ENCODE assay signal across 24 cellular contexts in the genomic region with DNA sequence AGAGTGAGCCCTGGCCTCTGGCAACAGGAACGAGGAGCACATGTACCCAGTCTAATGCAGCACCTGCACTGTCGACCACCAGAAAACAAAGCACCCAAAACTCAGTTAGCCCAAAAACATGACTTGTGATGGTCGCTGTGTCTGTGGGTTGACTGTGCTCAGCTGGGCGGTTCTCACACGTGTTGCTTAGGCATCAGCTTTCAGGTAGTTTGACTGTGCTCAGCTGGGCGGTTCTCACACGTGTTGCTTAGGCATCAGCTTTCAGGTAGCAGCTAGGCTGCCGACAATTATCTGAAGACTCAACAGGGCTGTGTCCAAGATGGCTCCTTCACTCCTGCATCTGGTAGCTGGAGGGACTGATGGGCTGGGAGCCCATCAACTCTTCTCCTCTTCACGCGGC. TPM values are rescaled to one million over a fixed set of nuclear protein-coding genes. Genes with fewer than 3 reads are reported as not detected.
DNase-seq lines count a peak whose midpoint lies in the region; ATAC-seq, FAIRE-seq and TF ChIP-seq lines count a peak whose summit lies in the region.
"Had no signal": no experiment of that assay in that cellular context is flagged by ENCODE, and none has a peak within 500 bp of the region (broad histone marks: within the 10 kb centered on the region; RNA-seq: fewer than 3 reads in every experiment).

No MANE protein-coding gene starts in this region.

- no peak overlapping the region for H3K27ac ChIP-seq in HepG2 (ENCODE audit: extremely low read length, insufficient read depth, low read length)
- H3K27ac ChIP-seq in right lobe of liver: no peak overlapping the region
- H3K27ac ChIP-seq in neuronal stem cell (replicated peaks; ENCODE audit: low read length): no peak overlapping the region
- H3K27ac ChIP-seq: 22Rv1, A549, C4-2B had no signal

- POLR2A ChIA-PET in HepG2 (lab: Yijun Ruan, JAX): no interaction called here

- H3K9ac ChIP-seq in HepG2 (ENCODE audit: insufficient read depth, low read depth, low read length) (no peak overlapping the region), neuronal stem cell (ENCODE audit: low read depth, low read length, poor library complexity) (no peak overlapping the region)

- ATAC-seq in HepG2 (no peak), right lobe of liver (no peak)
- ATAC-seq: A549, HCT116 had no signal

- H3K9me3 ChIP-seq in HepG2 (ENCODE audit: low read length) (peaks cover 18% of the 10 kb centered on the region), right lobe of liver (no peaks in the 10 kb centered on the region), neuronal stem cell (replicated peaks in 1 of 2; ENCODE audit: control insufficient read depth in 2 of 2, insufficient read depth in 1 of 2, low read depth in 1 of 2, low read length in 2 of 2) (peaks cover 12 to 20% of the 10 kb centered on the region in 2 donors)

- H3K36me3 ChIP-seq in HepG2 (replicated peaks in 1 of 2; ENCODE audit: control insufficient read depth in 1 of 2, insufficient read depth in 2 of 2, low read length in 2 of 2) (no peaks in the 10 kb centered on the region), right lobe of liver (no peaks in the 10 kb centered on the region), bronchial epithelial cell (ENCODE audit: control insufficient read depth, insufficient read depth, low read length) (no peaks in the 10 kb centered on the region), neuronal stem cell (replicated peaks in 1 of 2; ENCODE audit: control insufficient read depth in 2 of 2, insufficient read depth in 2 of 2, low read length in 2 of 2) (no peaks in the 10 kb centered on the region)

- no peaks in the 10 kb centered on the region for H3K79me2 ChIP-seq in HepG2 (ENCODE audit: insufficient read depth, low read length)

- H2BK5ac ChIP-seq in neuronal stem cell (ENCODE audit: low read length): no peak overlapping the region

- TF ChIP-seq CTCF in HepG2 (CRISPR knock-in tag; IDR thresholded peaks at IDR 0.05) (no peak), right lobe of liver (IDR thresholded peaks at IDR 0.05) (no peak), bronchial epithelial cell (IDR thresholded peaks at IDR 0.05; ENCODE audit: insufficient read depth, low read length, severe bottlenecking) (no peak)

- H3K4me1 ChIP-seq in HepG2 (ENCODE audit: insufficient read depth, low read length): peaks cover 25% of the 10 kb centered on the region
- H3K4me1 ChIP-seq in right lobe of liver: peaks cover 0 to 22% (median 8%) of the 10 kb centered on the region in 4 donors
- H3K4me1 ChIP-seq in neuronal stem cell (ENCODE audit: control insufficient read depth in 2 of 2, insufficient read depth in 1 of 2, low read depth in 1 of 2, low read length in 2 of 2): peaks cover 5 to 17% of the 10 kb centered on the region in 2 donors
- H3K4me1 ChIP-seq: A549 had no signal

- H2BK15ac ChIP-seq in neuronal stem cell (ENCODE audit: low read length): no peak overlapping the region

- H4K8ac ChIP-seq in neuronal stem cell (ENCODE audit: low read depth, low read length): no peak overlapping the region

- H3K14ac ChIP-seq in neuronal stem cell (ENCODE audit: low read length): no peak overlapping the region

- H3K18ac ChIP-seq in neuronal stem cell (ENCODE audit: low read length): no peak overlapping the region

- no peak overlapping the region for H4K91ac ChIP-seq in neuronal stem cell (ENCODE audit: low read depth, low read length, poor library complexity)

- H2AFZ ChIP-seq in HepG2 (ENCODE audit: low read length) (no peak overlapping the region), neuronal stem cell (ENCODE audit: low read length) (no peak overlapping the region)

- no peak for FAIRE-seq in HepG2 (lab: Jason Lieb, UNC)
- peak; percentile 83 for FAIRE-seq in bronchial epithelial cell (lab: Jason Lieb, UNC)
- FAIRE-seq: A549, D721Med, GM12892, H54, HTR-8/SVneo had no signal

- H2BK120ac ChIP-seq in neuronal stem cell (ENCODE audit: low read depth, low read length): no peak overlapping the region

- H3K23ac ChIP-seq in neuronal stem cell (ENCODE audit: low read depth, low read length, poor library complexity): no peak overlapping the region

- TF ChIP-seq EP300 in HepG2 (IDR thresholded peaks at IDR 0.05; ENCODE audit: low read depth in 2 of 2, low read length in 2 of 2): no peak
- no peak for TF ChIP-seq EP300 in HepG2 (CRISPR knock-in tag; IDR thresholded peaks at IDR 0.05; ENCODE audit: borderline replicate concordance)

- H3K79me1 ChIP-seq in neuronal stem cell (ENCODE audit: low read depth, low read length): no peaks in the 10 kb centered on the region

- peaks cover 0 to 17% of the 10 kb centered on the region in 2 experiments for H3K27me3 ChIP-seq in HepG2 (ENCODE audit: control insufficient read depth in 1 of 2, insufficient read depth in 2 of 2, low read length in 2 of 2)
- H3K27me3 ChIP-seq in right lobe of liver: peaks cover 0 to 5% of the 10 kb centered on the region in 2 donors
- peaks cover 12% of the 10 kb centered on the region for H3K27me3 ChIP-seq in bronchial epithelial cell (ENCODE audit: control insufficient read depth, insufficient read depth, low read length)
- H3K27me3 ChIP-seq in neuronal stem cell (ENCODE audit: control insufficient read depth in 3 of 3, insufficient read depth in 3 of 3, low read depth in 1 of 3, low read length in 3 of 3): peaks cover 8 to 56% (median 27%) of the 10 kb centered on the region in 3 experiments

- intact Hi-C loops in HepG2 (cut with micrococcal nuclease; ENCODE audit: unreplicated experiment): no loop called here
- intact Hi-C loops in right lobe of liver (cut with DNase I): no loop called here

- no peak overlapping the region for H3K4me2 ChIP-seq in HepG2 (ENCODE audit: low read depth, low read length)
- H3K4me2 ChIP-seq in neuronal stem cell (ENCODE audit: insufficient read depth, low read length, poor library complexity, severe bottlenecking): no peak overlapping the region
- H3K4me2 ChIP-seq: A549 had no signal

- H2BK12ac ChIP-seq in neuronal stem cell (ENCODE audit: low read length): no peak overlapping the region

- no peaks in the 10 kb centered on the region for H4K20me1 ChIP-seq in HepG2 (ENCODE audit: insufficient read depth, low read length)

- no TSS peak for BruUV-seq in HepG2 (replicated peaks; lab: Mats Ljungman, UMichigan)

- H3K4ac ChIP-seq in neuronal stem cell (ENCODE audit: low read length): no peak overlapping the region

- no peak for TF ChIP-seq RAD21 in HepG2 (CRISPR knock-in tag; IDR thresholded peaks at IDR 0.05)

- H3K4me3 ChIP-seq in HepG2 (replicated peaks in 1 of 3; ENCODE audit: insufficient read depth in 1 of 3, low read depth in 2 of 3, low read length in 3 of 3) (no peak overlapping the region), right lobe of liver (no peak overlapping the region), bronchial epithelial cell (ENCODE audit: low read depth, low read length) (no peak overlapping the region), neuronal stem cell (ENCODE audit: low read length in 2 of 2) (no peak overlapping the region)
- H3K4me3 ChIP-seq: A549 had no signal

- no peak for TF ChIP-seq POLR2A in HepG2 (IDR thresholded peaks at IDR 0.05; ENCODE audit: insufficient read depth in 1 of 2, low read depth in 2 of 2, low read length in 2 of 2)
- no peak for TF ChIP-seq POLR2A in right lobe of liver (IDR thresholded peaks at IDR 0.05)

- H2AK5ac ChIP-seq in neuronal stem cell (ENCODE audit: low read depth, low read length): peak overlapping the region; percentile 81

- CTCF ChIA-PET in HepG2 (lab: Yijun Ruan, JAX; ENCODE audit: low intra/inter-chr PET ratio, low total read pairs): no interaction called here

- DNase-seq in HepG2 (ENCODE audit: low spot score) (no peak), right lobe of liver (no peak), bronchial epithelial cell (ENCODE audit: low read depth) (no peak), neuronal stem cell (ENCODE audit: low spot score) (no peak), HCEC 1CT (no peak), DMS114 treated with DMSO at 0.1 percent for 48 hours (lab: John Stamatoyannopoulos, UW; ENCODE audit: unreplicated experiment) (no peak)
- no peak for DNase-seq in activated CD8-positive, alpha-beta memory T cell treated with anti-CD3 and anti-CD28 coated beads, Interleukin-2, amount 50 U/mL, for 48 hours
- DNase-seq: AML-193; Caco-2; CD4-positive, alpha-beta T cell; DMS153; DMS79; GDM1 had no signal

- in situ Hi-C loops in HepG2 (cut with HindIII; ENCODE audit: extremely low pct_ligation_motif_present, low pct_unique_long_range_greater_than_20kb): no loop called here

- 73% methylated on average over 5 of the region's 10 CpGs for WGBS in HepG2 (ENCODE audit: low lambda C conversion rate)
- 100% methylated on average over 1 of the region's 10 CpGs for WGBS in right lobe of liver (ENCODE audit: insufficient coverage, low coverage, low lambda C conversion rate, missing lambda C conversion rate)
- no CpG with 5 or more reads among the region's 10 CpGs for WGBS in neuronal stem cell (ENCODE audit: extremely low coverage in 2 of 2, insufficient read length in 2 of 2, insufficient replicate concordance in 1 of 2), 2 donors

RNA-seq across cellular contexts. Expression of gene LRCOL1, which starts 1.2 kb away (rescaled TPM):
- total RNA-seq in HepG2 (2016; rRNA removed; fragmentation: Illumina TruSeq; extraction: Trizol) (not detected in 2 replicates), right lobe of liver (10 to 100 TPM in 1 of 6 experiments, 1 to 10 TPM in 4, under 1 TPM in 1; 0.61 to 13.1 (median 6.8) TPM), bronchial epithelial cell (not detected in 2 replicates)
- not detected in 2 replicates for total RNA-seq in HepG2 (2016; cell fraction: cytosol; rRNA removed; fragmentation: Illumina TruSeq; extraction: Trizol; ENCODE audit: low read depth)
- not detected in 2 replicates for total RNA-seq in HepG2 (2016; cell fraction: insoluble cytoplasmic fraction; rRNA removed; fragmentation: Illumina TruSeq; extraction: Trizol)
- total RNA-seq in HepG2 (2016; cell fraction: membrane; rRNA removed; fragmentation: Illumina TruSeq; extraction: Trizol): not detected in 2 replicates
- not detected in 2 replicates for total RNA-seq in HepG2 (2016; cell fraction: nucleus; rRNA removed; fragmentation: Illumina TruSeq; extraction: Trizol)
- 0.14 TPM in 1 of 2 replicates, not detected in the other for polyA plus RNA-seq in HepG2 (2011; rRNA removed)
- polyA plus RNA-seq in HepG2 (2011; cell fraction: cytosol; rRNA removed): 0.05 and 0.09 TPM in 2 replicates
- 0.57 TPM in 1 of 2 replicates, not detected in the other for polyA plus RNA-seq in HepG2 (2011; cell fraction: nucleus; rRNA removed)
- not detected in 2 replicates for polyA plus RNA-seq in HepG2 (2012)
- not detected in 2 replicates for polyA plus RNA-seq in HepG2 (2016; cell fraction: cytosol; fragmentation: Illumina TruSeq; extraction: Trizol; ENCODE audit: low read depth)
- polyA plus RNA-seq in HepG2 (2016; cell fraction: insoluble cytoplasmic fraction; fragmentation: Illumina TruSeq; extraction: Trizol; ENCODE audit: low read depth): not detected in 2 replicates
- not detected in 2 replicates for polyA plus RNA-seq in HepG2 (2016; cell fraction: membrane; fragmentation: Illumina TruSeq; extraction: Trizol; ENCODE audit: low read depth)
- not detected in 2 replicates for polyA plus RNA-seq in HepG2 (2016; cell fraction: nucleus; fragmentation: Illumina TruSeq; extraction: Trizol; ENCODE audit: insufficient read depth, low read depth)
- polyA minus RNA-seq in HepG2 (2011; rRNA and poly(A)+ RNA removed; ENCODE audit: low replicate concordance): not detected in 2 replicates
- not detected in 2 replicates for polyA minus RNA-seq in HepG2 (2011; cell fraction: cytosol; rRNA and poly(A)+ RNA removed)
- polyA minus RNA-seq in HepG2 (2011; cell fraction: nucleus; rRNA and poly(A)+ RNA removed): not detected in 2 replicates
- polyA plus RNA-seq in neuronal stem cell (2013, experiment 1 of 2): 0.46 TPM
- polyA plus RNA-seq in neuronal stem cell (2013, experiment 2 of 2): 0.55 TPM
- total RNA-seq: Caco-2; CD4-positive, alpha-beta T cell; Daoy had no signal
- polyA plus RNA-seq: A549, IgD-negative memory B cell had no signal

RNA-seq across cellular contexts. Expression of gene P2RX2, which starts 7.0 kb away (rescaled TPM):
- total RNA-seq in HepG2 (2016; rRNA removed; fragmentation: Illumina TruSeq; extraction: Trizol) (not detected in 2 replicates), right lobe of liver (not detected), bronchial epithelial cell (not detected in 2 replicates)
- not detected in 2 replicates for total RNA-seq in HepG2 (2016; cell fraction: cytosol; rRNA removed; fragmentation: Illumina TruSeq; extraction: Trizol; ENCODE audit: low read depth)
- total RNA-seq in HepG2 (2016; cell fraction: insoluble cytoplasmic fraction; rRNA removed; fragmentation: Illumina TruSeq; extraction: Trizol): not detected in 2 replicates
- total RNA-seq in HepG2 (2016; cell fraction: membrane; rRNA removed; fragmentation: Illumina TruSeq; extraction: Trizol): not detected in 2 replicates
- not detected in 2 replicates for total RNA-seq in HepG2 (2016; cell fraction: nucleus; rRNA removed; fragmentation: Illumina TruSeq; extraction: Trizol)
- not detected in 2 replicates for polyA plus RNA-seq in HepG2 (2011; rRNA removed)
- polyA plus RNA-seq in HepG2 (2011; cell fraction: cytosol; rRNA removed): not detected in 2 replicates
- polyA plus RNA-seq in HepG2 (2011; cell fraction: nucleus; rRNA removed): not detected in 2 replicates
- polyA plus RNA-seq in HepG2 (2012): not detected in 2 replicates
- not detected in 2 replicates for polyA plus RNA-seq in HepG2 (2016; cell fraction: cytosol; fragmentation: Illumina TruSeq; extraction: Trizol; ENCODE audit: low read depth)
- polyA plus RNA-seq in HepG2 (2016; cell fraction: insoluble cytoplasmic fraction; fragmentation: Illumina TruSeq; extraction: Trizol; ENCODE audit: low read depth): not detected in 2 replicates
- not detected in 2 replicates for polyA plus RNA-seq in HepG2 (2016; cell fraction: membrane; fragmentation: Illumina TruSeq; extraction: Trizol; ENCODE audit: low read depth)
- polyA plus RNA-seq in HepG2 (2016; cell fraction: nucleus; fragmentation: Illumina TruSeq; extraction: Trizol; ENCODE audit: insufficient read depth, low read depth): not detected in 2 replicates
- polyA minus RNA-seq in HepG2 (2011; rRNA and poly(A)+ RNA removed; ENCODE audit: low replicate concordance): not detected in 2 replicates
- not detected in 2 replicates for polyA minus RNA-seq in HepG2 (2011; cell fraction: cytosol; rRNA and poly(A)+ RNA removed)
- not detected in 2 replicates for polyA minus RNA-seq in HepG2 (2011; cell fraction: nucleus; rRNA and poly(A)+ RNA removed)
- polyA plus RNA-seq in neuronal stem cell (2013, experiment 1 of 2): 0.14 TPM
- 0.11 TPM for polyA plus RNA-seq in neuronal stem cell (2013, experiment 2 of 2)
- total RNA-seq: Caco-2; CD4-positive, alpha-beta T cell; Daoy had no signal
- polyA plus RNA-seq: A549, BJ, IgD-negative memory B cell had no signal
